Comparison of ENCODE assay signal across 1 cellular context in the genomic region with DNA sequence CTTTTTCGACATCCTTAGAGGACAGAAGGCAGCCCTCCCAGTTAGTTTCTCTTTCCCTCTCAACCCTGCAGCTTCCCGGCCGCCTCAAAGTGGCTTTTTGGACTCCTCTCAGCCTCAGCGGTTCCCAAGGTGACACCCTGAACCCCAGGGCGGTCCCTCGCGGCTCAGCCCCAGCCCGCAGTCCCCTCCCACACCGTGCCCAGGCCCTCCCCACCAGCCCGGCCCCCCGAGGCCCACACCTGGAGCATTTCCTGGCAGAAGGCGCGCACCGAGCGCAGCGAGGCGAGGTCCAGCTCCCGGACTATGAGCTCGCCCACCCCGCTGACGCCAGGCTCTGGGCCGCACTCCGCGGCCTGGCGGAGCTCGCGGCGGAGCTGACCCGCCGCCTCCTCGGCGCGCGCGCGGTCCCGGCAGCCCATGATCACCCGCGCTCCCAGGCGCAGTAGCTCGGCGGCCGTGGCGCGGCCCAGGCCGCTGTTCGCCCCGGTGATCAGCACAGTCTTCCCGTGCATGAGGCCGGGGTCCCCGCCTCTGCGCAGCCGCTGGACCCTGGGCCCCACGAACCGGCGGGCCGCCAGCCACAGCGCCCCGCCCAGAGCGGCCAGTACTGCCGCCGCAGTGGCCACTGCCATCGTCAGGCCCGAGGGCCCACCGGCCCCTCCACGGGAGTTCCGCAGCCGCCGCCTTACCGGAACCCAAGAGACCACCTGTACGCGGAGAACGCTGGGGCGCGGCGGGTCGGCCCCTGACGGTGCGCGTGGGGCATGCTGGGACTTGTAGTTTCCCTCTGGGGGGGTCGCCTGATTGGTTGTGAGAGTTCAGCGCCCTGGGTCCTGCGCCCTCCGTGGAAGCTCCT.
A peak's percentile ranks its signal among the peaks of the same experiment; 100 is the strongest.
TF ChIP-seq lines count a peak whose summit lies in the region.

A gene with protein sequence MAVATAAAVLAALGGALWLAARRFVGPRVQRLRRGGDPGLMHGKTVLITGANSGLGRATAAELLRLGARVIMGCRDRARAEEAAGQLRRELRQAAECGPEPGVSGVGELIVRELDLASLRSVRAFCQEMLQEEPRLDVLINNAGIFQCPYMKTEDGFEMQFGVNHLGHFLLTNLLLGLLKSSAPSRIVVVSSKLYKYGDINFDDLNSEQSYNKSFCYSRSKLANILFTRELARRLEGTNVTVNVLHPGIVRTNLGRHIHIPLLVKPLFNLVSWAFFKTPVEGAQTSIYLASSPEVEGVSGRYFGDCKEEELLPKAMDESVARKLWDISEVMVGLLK (minus strand): TSS at position 713 of the 856 bp plus-strand sequence. CDS start 81 bp downstream, at position 632.

TF ChIP-seq in HepG2, 621 proteins besides CTCF, POLR2A, EP300 and RAD21 (continued from another document and continues in another):
- TF ChIP-seq, protein P1, sequence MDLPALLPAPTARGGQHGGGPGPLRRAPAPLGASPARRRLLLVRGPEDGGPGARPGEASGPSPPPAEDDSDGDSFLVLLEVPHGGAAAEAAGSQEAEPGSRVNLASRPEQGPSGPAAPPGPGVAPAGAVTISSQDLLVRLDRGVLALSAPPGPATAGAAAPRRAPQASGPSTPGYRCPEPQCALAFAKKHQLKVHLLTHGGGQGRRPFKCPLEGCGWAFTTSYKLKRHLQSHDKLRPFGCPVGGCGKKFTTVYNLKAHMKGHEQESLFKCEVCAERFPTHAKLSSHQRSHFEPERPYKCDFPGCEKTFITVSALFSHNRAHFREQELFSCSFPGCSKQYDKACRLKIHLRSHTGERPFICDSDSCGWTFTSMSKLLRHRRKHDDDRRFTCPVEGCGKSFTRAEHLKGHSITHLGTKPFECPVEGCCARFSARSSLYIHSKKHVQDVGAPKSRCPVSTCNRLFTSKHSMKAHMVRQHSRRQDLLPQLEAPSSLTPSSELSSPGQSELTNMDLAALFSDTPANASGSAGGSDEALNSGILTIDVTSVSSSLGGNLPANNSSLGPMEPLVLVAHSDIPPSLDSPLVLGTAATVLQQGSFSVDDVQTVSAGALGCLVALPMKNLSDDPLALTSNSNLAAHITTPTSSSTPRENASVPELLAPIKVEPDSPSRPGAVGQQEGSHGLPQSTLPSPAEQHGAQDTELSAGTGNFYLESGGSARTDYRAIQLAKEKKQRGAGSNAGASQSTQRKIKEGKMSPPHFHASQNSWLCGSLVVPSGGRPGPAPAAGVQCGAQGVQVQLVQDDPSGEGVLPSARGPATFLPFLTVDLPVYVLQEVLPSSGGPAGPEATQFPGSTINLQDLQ (CRISPR knock-in tag; IDR thresholded peaks at IDR 0.05), result no peak
- TF ChIP-seq, protein P2, sequence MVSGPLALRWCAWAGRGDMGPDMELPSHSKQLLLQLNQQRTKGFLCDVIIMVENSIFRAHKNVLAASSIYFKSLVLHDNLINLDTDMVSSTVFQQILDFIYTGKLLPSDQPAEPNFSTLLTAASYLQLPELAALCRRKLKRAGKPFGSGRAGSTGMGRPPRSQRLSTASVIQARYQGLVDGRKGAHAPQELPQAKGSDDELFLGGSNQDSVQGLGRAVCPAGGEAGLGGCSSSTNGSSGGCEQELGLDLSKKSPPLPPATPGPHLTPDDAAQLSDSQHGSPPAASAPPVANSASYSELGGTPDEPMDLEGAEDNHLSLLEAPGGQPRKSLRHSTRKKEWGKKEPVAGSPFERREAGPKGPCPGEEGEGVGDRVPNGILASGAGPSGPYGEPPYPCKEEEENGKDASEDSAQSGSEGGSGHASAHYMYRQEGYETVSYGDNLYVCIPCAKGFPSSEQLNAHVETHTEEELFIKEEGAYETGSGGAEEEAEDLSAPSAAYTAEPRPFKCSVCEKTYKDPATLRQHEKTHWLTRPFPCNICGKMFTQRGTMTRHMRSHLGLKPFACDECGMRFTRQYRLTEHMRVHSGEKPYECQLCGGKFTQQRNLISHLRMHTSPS (CRISPR knock-in tag; IDR thresholded peaks at IDR 0.05; ENCODE audit: low read depth), result peak; percentile 45; the same call in 1 of the 2 replicates
- TF ChIP-seq ZNF558 (CRISPR knock-in tag; IDR thresholded peaks at IDR 0.05; ENCODE audit: borderline replicate concordance), result peak; percentile 88; the same call in 1 of the 2 replicates
- TF ChIP-seq, protein P3, sequence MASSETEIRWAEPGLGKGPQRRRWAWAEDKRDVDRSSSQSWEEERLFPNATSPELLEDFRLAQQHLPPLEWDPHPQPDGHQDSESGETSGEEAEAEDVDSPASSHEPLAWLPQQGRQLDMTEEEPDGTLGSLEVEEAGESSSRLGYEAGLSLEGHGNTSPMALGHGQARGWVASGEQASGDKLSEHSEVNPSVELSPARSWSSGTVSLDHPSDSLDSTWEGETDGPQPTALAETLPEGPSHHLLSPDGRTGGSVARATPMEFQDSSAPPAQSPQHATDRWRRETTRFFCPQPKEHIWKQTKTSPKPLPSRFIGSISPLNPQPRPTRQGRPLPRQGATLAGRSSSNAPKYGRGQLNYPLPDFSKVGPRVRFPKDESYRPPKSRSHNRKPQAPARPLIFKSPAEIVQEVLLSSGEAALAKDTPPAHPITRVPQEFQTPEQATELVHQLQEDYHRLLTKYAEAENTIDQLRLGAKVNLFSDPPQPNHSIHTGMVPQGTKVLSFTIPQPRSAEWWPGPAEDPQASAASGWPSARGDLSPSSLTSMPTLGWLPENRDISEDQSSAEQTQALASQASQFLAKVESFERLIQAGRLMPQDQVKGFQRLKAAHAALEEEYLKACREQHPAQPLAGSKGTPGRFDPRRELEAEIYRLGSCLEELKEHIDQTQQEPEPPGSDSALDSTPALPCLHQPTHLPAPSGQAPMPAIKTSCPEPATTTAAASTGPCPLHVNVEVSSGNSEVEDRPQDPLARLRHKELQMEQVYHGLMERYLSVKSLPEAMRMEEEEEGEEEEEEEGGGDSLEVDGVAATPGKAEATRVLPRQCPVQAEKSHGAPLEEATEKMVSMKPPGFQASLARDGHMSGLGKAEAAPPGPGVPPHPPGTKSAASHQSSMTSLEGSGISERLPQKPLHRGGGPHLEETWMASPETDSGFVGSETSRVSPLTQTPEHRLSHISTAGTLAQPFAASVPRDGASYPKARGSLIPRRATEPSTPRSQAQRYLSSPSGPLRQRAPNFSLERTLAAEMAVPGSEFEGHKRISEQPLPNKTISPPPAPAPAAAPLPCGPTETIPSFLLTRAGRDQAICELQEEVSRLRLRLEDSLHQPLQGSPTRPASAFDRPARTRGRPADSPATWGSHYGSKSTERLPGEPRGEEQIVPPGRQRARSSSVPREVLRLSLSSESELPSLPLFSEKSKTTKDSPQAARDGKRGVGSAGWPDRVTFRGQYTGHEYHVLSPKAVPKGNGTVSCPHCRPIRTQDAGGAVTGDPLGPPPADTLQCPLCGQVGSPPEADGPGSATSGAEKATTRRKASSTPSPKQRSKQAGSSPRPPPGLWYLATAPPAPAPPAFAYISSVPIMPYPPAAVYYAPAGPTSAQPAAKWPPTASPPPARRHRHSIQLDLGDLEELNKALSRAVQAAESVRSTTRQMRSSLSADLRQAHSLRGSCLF (CRISPR knock-in tag; IDR thresholded peaks at IDR 0.05; ENCODE audit: borderline replicate concordance), result no peak
- TF ChIP-seq HOXA3 (CRISPR knock-in tag; IDR thresholded peaks at IDR 0.05), result peak; percentile 89
- TF ChIP-seq SMAD3 (CRISPR knock-in tag; IDR thresholded peaks at IDR 0.05), result no peak
- TF ChIP-seq ZNF12 (CRISPR knock-in tag; IDR thresholded peaks at IDR 0.05), result no peak; the same call in none of the 2 replicates
- TF ChIP-seq, protein P4, sequence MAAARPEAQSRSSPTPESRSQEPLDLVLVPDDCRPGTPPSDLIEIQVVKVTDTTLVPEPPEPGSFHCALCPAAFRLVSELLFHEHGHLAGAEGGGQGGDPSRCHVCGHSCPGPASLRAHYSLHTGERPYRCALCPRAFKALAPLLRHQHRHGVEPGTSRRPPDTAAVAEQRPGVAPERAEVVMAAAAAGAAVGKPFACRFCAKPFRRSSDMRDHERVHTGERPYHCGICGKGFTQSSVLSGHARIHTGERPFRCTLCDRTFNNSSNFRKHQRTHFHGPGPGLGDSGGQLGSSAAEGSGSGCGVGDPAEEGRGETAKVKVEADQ (CRISPR knock-in tag; IDR thresholded peaks at IDR 0.05; ENCODE audit: borderline replicate concordance), result peak; percentile 85; the same call in 1 of the 2 replicates
- 0 out of 2 replicates have a peak, but pooled peaks have one; percentile 42 for TF ChIP-seq THYN1 (CRISPR knock-in tag; IDR thresholded peaks at IDR 0.05; ENCODE audit: borderline replicate concordance, low read depth)
- TF ChIP-seq, protein P5, sequence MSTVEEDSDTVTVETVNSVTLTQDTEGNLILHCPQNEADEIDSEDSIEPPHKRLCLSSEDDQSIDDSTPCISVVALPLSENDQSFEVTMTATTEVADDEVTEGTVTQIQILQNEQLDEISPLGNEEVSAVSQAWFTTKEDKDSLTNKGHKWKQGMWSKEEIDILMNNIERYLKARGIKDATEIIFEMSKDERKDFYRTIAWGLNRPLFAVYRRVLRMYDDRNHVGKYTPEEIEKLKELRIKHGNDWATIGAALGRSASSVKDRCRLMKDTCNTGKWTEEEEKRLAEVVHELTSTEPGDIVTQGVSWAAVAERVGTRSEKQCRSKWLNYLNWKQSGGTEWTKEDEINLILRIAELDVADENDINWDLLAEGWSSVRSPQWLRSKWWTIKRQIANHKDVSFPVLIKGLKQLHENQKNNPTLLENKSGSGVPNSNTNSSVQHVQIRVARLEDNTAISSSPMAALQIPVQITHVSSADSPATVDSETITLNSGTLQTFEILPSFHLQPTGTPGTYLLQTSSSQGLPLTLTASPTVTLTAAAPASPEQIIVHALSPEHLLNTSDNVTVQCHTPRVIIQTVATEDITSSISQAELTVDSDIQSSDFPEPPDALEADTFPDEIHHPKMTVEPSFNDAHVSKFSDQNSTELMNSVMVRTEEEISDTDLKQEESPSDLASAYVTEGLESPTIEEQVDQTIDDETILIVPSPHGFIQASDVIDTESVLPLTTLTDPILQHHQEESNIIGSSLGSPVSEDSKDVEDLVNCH (CRISPR knock-in tag; IDR thresholded peaks at IDR 0.05), result 0 out of 2 replicates have a peak, but pooled peaks have one; percentile 46
- no peak; the same call in 1 of the 2 replicates for TF ChIP-seq HNF4G (IDR thresholded peaks at IDR 0.05; ENCODE audit: borderline replicate concordance, low read depth, low read length)
- peak; percentile 64 for TF ChIP-seq HNF4G (CRISPR knock-in tag; IDR thresholded peaks at IDR 0.05; ENCODE audit: borderline replicate concordance, low read depth)
- TF ChIP-seq ERF (CRISPR knock-in tag; IDR thresholded peaks at IDR 0.05), result no peak; the same call in 1 of the 2 replicates
- TF ChIP-seq, protein P6, sequence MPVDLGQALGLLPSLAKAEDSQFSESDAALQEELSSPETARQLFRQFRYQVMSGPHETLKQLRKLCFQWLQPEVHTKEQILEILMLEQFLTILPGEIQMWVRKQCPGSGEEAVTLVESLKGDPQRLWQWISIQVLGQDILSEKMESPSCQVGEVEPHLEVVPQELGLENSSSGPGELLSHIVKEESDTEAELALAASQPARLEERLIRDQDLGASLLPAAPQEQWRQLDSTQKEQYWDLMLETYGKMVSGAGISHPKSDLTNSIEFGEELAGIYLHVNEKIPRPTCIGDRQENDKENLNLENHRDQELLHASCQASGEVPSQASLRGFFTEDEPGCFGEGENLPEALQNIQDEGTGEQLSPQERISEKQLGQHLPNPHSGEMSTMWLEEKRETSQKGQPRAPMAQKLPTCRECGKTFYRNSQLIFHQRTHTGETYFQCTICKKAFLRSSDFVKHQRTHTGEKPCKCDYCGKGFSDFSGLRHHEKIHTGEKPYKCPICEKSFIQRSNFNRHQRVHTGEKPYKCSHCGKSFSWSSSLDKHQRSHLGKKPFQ (CRISPR knock-in tag; IDR thresholded peaks at IDR 0.05; ENCODE audit: insufficient replicate concordance), result peak; percentile 64
- peak; percentile 89; the same call in 1 of the 2 replicates for TF ChIP-seq SAFB2 (CRISPR knock-in tag; IDR thresholded peaks at IDR 0.05; ENCODE audit: borderline replicate concordance, low read depth)
- TF ChIP-seq HOXD1 (CRISPR knock-in tag; IDR thresholded peaks at IDR 0.05), result peak; percentile 38; the same call in 1 of the 2 replicates
- TF ChIP-seq PAWR (CRISPR knock-in tag; IDR thresholded peaks at IDR 0.05; ENCODE audit: borderline replicate concordance), result no peak
- TF ChIP-seq HDAC6 (IDR thresholded peaks at IDR 0.05; ENCODE audit: low read depth, low read length), result no peak
- no peak for TF ChIP-seq ZNF30 (CRISPR knock-in tag; IDR thresholded peaks at IDR 0.05)
- TF ChIP-seq, protein P7, sequence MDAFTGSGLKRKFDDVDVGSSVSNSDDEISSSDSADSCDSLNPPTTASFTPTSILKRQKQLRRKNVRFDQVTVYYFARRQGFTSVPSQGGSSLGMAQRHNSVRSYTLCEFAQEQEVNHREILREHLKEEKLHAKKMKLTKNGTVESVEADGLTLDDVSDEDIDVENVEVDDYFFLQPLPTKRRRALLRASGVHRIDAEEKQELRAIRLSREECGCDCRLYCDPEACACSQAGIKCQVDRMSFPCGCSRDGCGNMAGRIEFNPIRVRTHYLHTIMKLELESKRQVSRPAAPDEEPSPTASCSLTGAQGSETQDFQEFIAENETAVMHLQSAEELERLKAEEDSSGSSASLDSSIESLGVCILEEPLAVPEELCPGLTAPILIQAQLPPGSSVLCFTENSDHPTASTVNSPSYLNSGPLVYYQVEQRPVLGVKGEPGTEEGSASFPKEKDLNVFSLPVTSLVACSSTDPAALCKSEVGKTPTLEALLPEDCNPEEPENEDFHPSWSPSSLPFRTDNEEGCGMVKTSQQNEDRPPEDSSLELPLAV (CRISPR knock-in tag; conservative IDR thresholded peaks at IDR 0.05; ENCODE audit: low read depth), result 0 out of 2 replicates have a peak, but pooled peaks have one; percentile 60
- TF ChIP-seq PCBP1 (IDR thresholded peaks at IDR 0.05; ENCODE audit: borderline replicate concordance, low read depth, low read length), result no peak
- TF ChIP-seq, protein P8, sequence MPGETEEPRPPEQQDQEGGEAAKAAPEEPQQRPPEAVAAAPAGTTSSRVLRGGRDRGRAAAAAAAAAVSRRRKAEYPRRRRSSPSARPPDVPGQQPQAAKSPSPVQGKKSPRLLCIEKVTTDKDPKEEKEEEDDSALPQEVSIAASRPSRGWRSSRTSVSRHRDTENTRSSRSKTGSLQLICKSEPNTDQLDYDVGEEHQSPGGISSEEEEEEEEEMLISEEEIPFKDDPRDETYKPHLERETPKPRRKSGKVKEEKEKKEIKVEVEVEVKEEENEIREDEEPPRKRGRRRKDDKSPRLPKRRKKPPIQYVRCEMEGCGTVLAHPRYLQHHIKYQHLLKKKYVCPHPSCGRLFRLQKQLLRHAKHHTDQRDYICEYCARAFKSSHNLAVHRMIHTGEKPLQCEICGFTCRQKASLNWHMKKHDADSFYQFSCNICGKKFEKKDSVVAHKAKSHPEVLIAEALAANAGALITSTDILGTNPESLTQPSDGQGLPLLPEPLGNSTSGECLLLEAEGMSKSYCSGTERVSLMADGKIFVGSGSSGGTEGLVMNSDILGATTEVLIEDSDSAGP (CRISPR knock-in tag; IDR thresholded peaks at IDR 0.05; ENCODE audit: borderline replicate concordance), result peak; percentile 93
- TF ChIP-seq ZNF10 (CRISPR knock-in tag; IDR thresholded peaks at IDR 0.05; ENCODE audit: borderline replicate concordance, low read depth), result no peak
- peak; percentile 77; the same call in 1 of the 2 replicates for TF ChIP-seq ZNF703 (CRISPR knock-in tag; IDR thresholded peaks at IDR 0.05; ENCODE audit: borderline replicate concordance)
- TF ChIP-seq RFX3 (CRISPR knock-in tag; IDR thresholded peaks at IDR 0.05), result peak; percentile 64; the same call in 1 of the 2 replicates
- TF ChIP-seq TCF7 (IDR thresholded peaks at IDR 0.05; ENCODE audit: low read depth), result no peak
- TF ChIP-seq ZFYVE20 (CRISPR knock-in tag; IDR thresholded peaks at IDR 0.05; ENCODE audit: borderline replicate concordance, low read depth), result 0 out of 2 replicates have a peak, but pooled peaks have one; percentile 24
